In the genomic region with DNA sequence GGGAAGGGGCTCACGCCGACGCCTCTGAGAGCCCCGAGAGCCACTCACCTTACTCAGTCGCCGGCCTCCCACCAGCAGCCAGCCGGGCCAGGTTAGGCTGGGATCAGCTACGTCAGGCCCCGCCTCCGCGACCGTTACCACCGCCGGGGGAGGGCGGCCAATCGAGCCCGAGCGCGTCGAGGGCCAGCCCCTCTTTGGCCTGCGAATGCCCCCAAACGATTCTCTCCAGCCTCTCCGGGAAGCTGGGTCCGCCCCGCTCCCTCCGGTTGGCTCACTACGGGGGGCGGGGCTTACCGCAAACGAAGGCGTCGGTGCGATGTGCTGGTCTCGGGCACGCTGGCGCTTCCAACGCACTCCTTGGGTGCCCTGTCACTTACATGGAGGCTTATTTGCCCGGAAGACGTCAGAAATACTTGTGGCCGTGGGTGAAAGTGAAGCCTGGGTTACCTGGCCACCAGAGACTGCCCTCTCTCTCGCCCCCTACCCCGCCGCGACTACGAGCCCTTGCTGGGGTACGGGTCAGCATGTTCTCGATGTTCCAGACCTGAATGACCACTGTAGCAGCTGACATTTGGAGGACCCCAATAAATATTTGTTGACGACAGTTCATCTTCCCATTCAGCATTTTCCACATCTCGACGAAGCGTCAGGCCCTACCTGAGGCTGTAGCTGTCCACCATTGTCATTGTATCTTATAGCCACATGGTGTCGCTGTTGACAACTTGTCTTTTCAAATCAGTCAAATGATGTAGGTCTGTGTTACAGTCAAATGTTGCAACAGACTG, we compare ENCODE assay signal across 8 cellular contexts. TPM values are rescaled to one million over a fixed set of nuclear protein-coding genes. Genes with fewer than 3 reads are reported as not detected.
DNase-seq lines count a peak whose midpoint lies in the region; ATAC-seq and TF ChIP-seq lines count a peak whose summit lies in the region.

CEP70 (minus strand) TSS at position 111 of the 785 bp plus-strand sequence. CDS start 21,333 bp downstream, outside the sequence.

- peak; percentile 39 for TF ChIP-seq EP300 in neural cell (conservative IDR thresholded peaks at IDR 0.05; ENCODE audit: poor library complexity, severe bottlenecking)

- H3K4me2 ChIP-seq in neural cell (ENCODE audit: low read length): peak within 1 kb of the TSS; percentile 72

- DNase-seq in Calu3: peak; percentile 100
- peak; percentile 93 for DNase-seq in Jurkat, Clone E6-1 (ENCODE audit: low read depth, low spot score)
- peak; percentile 84 for DNase-seq in activated T-cell treated with anti-CD3 and anti-CD28 coated beads for 48 hours (ENCODE audit: low read depth)
- DNase-seq in fibroblast of peridontal ligament (ENCODE audit: extremely low read depth): peak; percentile 98
- DNase-seq in SIG-M5 (lab: John Stamatoyannopoulos, UW): no peak

- peak within 1 kb of the TSS; percentile 90 for H3K27ac Mint-ChIP-seq in Calu3 (ENCODE audit: unreplicated experiment)

- H3K27ac ChIP-seq in neural cell (ENCODE audit: low read length) (peak within 1 kb of the TSS; percentile 82), subcutaneous abdominal adipose tissue (ENCODE audit: low read depth, low read length) (peak within 1 kb of the TSS; percentile 82)

- TF ChIP-seq CTCF in Calu3 (IDR thresholded peaks at IDR 0.05; ENCODE audit: unreplicated experiment) (peak; percentile 97), neural cell (IDR thresholded peaks at IDR 0.05; ENCODE audit: poor library complexity, severe bottlenecking) (peak; percentile 99)

- no peaks in the 10 kb centered on the region for H3K27me3 Mint-ChIP-seq in Calu3 (ENCODE audit: unreplicated experiment)

- H3K9me3 ChIP-seq in neural cell (ENCODE audit: low read length) (no peaks in the 10 kb centered on the region), subcutaneous abdominal adipose tissue (ENCODE audit: control insufficient read depth in 5 of 5, low read length in 5 of 5) (peaks cover 0 to 4% (median 0%) of the 10 kb centered on the region in 5 donors)

- H3K79me2 ChIP-seq in neural cell (replicated peaks; ENCODE audit: insufficient read depth, low read length): no peaks in the 10 kb centered on the region

- no peaks in the 10 kb centered on the region for H3K9me2 ChIP-seq in neural cell (ENCODE audit: insufficient read depth, low read length)

- H3K4me3 ChIP-seq in Jurkat, Clone E6-1 (ENCODE audit: low read length): peak within 1 kb of the TSS; percentile 91
- peak within 1 kb of the TSS; percentile 85 for H3K4me3 ChIP-seq in neural cell (ENCODE audit: low read length)
- peak within 1 kb of the TSS; percentile 70 to 95 (median 81) for H3K4me3 ChIP-seq in subcutaneous abdominal adipose tissue (ENCODE audit: low read depth in 1 of 5, low read length in 5 of 5)

- H4K20me1 ChIP-seq in neural cell (ENCODE audit: insufficient read depth): no peaks in the 10 kb centered on the region

- H3K36me3 Mint-ChIP-seq in Calu3 (ENCODE audit: insufficient read depth, unreplicated experiment): peaks cover 37% of the 10 kb centered on the region

- CTCF ChIA-PET in Calu3 (lab: Charles Lee): interaction anchor here (0.6 to 3.3 kb wide), 20 partner anchors 11 to 735 kb away, joined by 3 to 94 read pairs (median 4); partner anchors contain the start of genes DBR1 and FAIM

- H3K36me3 ChIP-seq in neural cell (ENCODE audit: insufficient read depth, low read length): no peaks in the 10 kb centered on the region
- H3K36me3 ChIP-seq in subcutaneous abdominal adipose tissue (ENCODE audit: control insufficient read depth in 5 of 5, insufficient read depth in 5 of 5, low read length in 5 of 5): peaks cover 0 to 5% (median 0%) of the 10 kb centered on the region in 5 donors

- TF ChIP-seq RAD21 in neural cell (conservative IDR thresholded peaks at IDR 0.05): peak; percentile 94

- H3K4me1 ChIP-seq in subcutaneous abdominal adipose tissue (ENCODE audit: control insufficient read depth in 5 of 5, insufficient read depth in 5 of 5, low read length in 5 of 5): peaks cover 0 to 14% (median 11%) of the 10 kb centered on the region in 5 donors

- H3K4me3 Mint-ChIP-seq in Calu3 (ENCODE audit: low read depth, unreplicated experiment): peak within 1 kb of the TSS; percentile 80

- H2AFZ ChIP-seq in neural cell (ENCODE audit: low read depth, low read length): peak within 1 kb of the TSS; percentile 78

- H3K27me3 ChIP-seq in neural cell (ENCODE audit: insufficient read depth, low read depth, low read length) (no peaks in the 10 kb centered on the region), subcutaneous abdominal adipose tissue (ENCODE audit: control insufficient read depth in 5 of 5, insufficient read depth in 4 of 5, low read length in 5 of 5) (no peaks in the 10 kb centered on the region)

- BruUV-seq in Calu3 (replicated peaks; lab: Mats Ljungman, UMichigan): TSS peak; percentile 99

- H3K9me3 Mint-ChIP-seq in Calu3 (ENCODE audit: low read depth, unreplicated experiment): no peaks in the 10 kb centered on the region

- H3K9ac ChIP-seq in neural cell (ENCODE audit: low read length): peak within 1 kb of the TSS; percentile 76
- peak within 1 kb of the TSS; percentile 56 to 95 (median 84) for H3K9ac ChIP-seq in subcutaneous abdominal adipose tissue (ENCODE audit: low read length in 5 of 5)

- intact Hi-C loops in Calu3 (cut with micrococcal nuclease; ENCODE audit: unreplicated experiment): loop anchor here (1.0 to 10.0 kb wide), 10 partner anchors 92 to 410 kb away; partner anchors contain the start of genes ARMC8 and PIK3CB

- H3K4me1 Mint-ChIP-seq in Calu3 (ENCODE audit: low read depth, unreplicated experiment): peaks cover 38% of the 10 kb centered on the region

- peaks cover 3% of the 10 kb centered on the region for H3F3A ChIP-seq in neural cell (ENCODE audit: insufficient read depth, low read length, poor library complexity, severe bottlenecking)

- ATAC-seq in GM21529 (IDR thresholded peaks at IDR 0.05; ENCODE audit: unreplicated experiment): peak; percentile 89

TF ChIP-seq in neural cell, 6 proteins besides CTCF, POLR2A, EP300 and RAD21:
- TF ChIP-seq REST (IDR thresholded peaks at IDR 0.05; ENCODE audit: borderline replicate concordance): peak; percentile 48
- TF ChIP-seq SMC3 (conservative IDR thresholded peaks at IDR 0.05; ENCODE audit: poor library complexity): peak; percentile 93
- TF ChIP-seq POLR2AphosphoS5 (IDR thresholded peaks at IDR 0.05): peak; percentile 85
- TF ChIP-seq EZH2 (IDR thresholded peaks at IDR 0.05; ENCODE audit: borderline replicate concordance, insufficient read depth, low read length, poor library complexity, severe bottlenecking): no peak
- peak; percentile 87 for TF ChIP-seq TAF1 (IDR thresholded peaks at IDR 0.05; ENCODE audit: low read depth)
- peak; percentile 88 for TF ChIP-seq MXI1 (conservative IDR thresholded peaks at IDR 0.05; ENCODE audit: poor library complexity, severe bottlenecking)

RNA-seq across cellular contexts. Expression of gene CEP70, which starts in this region (rescaled TPM):
- total RNA-seq in Calu3 (2022): 88.8 and 99.1 TPM in 2 replicates
- polyA plus RNA-seq in Jurkat, Clone E6-1 (2012; ENCODE audit: insufficient read depth, insufficient read length): 99.8 TPM
- polyA plus RNA-seq in neural cell: 25.0 and 29.4 TPM in 2 replicates
- polyA minus RNA-seq in neural cell: 63.1 and 67.1 TPM in 2 replicates
